ENCODE assay signal across 8 cellular contexts in the genomic region with DNA sequence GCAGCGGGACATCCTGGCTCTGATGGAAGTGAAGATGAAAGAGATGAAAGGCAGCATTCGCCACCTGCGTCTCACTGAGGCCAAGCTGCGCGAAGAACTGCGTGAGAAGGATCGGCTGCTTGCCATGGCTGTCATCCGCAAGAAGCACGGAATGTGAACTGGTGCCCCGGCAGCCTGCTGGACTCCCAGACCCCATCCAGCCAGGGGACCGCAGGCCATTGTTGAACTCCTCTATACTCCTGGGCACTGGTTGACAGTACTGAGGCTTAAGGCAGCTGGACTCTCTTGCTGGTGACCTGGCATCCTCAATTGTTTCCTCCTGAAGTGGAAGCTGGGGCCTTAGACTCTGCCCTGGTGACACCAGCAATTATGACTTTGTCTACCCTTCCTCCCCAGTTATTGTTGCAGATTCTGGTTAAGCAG. TPM values are rescaled to one million over a fixed set of nuclear protein-coding genes. Genes with fewer than 3 reads are reported as not detected.
DNase-seq lines count a peak whose midpoint lies in the region; ATAC-seq and TF ChIP-seq lines count a peak whose summit lies in the region.

No MANE protein-coding gene starts in this region.

- H3K36me3 ChIP-seq in adipocyte (ENCODE audit: control insufficient read depth, insufficient read depth, low read length, severe bottlenecking) (no peaks in the 10 kb centered on the region), left lung (no peaks in the 10 kb centered on the region), transverse colon (no peaks in the 10 kb centered on the region)

- DNase-seq in activated naive CD4-positive, alpha-beta T cell treated with anti-CD3 and anti-CD28 coated beads for 36 hours = no peak
- no peak for DNase-seq in activated naive CD4-positive, alpha-beta T cell treated with anti-CD3 and anti-CD28 coated beads, Interleukin-2, amount 50 U/mL, for 16 hours
- DNase-seq in adipocyte (ENCODE audit: low read depth) = peak; percentile 56
- DNase-seq in left lung = no peak
- DNase-seq in transverse colon = no peak
- DNase-seq in GM20000 (ENCODE audit: low spot score) = no peak
- no peak for DNase-seq in retina

- H3K27me3 ChIP-seq in adipocyte (replicated peaks; ENCODE audit: control insufficient read depth, insufficient read depth, low read length) = no peaks in the 10 kb centered on the region
- H3K27me3 ChIP-seq in left lung = no peaks in the 10 kb centered on the region
- H3K27me3 ChIP-seq in transverse colon = no peaks in the 10 kb centered on the region

- TF ChIP-seq POLR2A in transverse colon (IDR thresholded peaks at IDR 0.05) = no peak

- H3K4me1 ChIP-seq in adipocyte (ENCODE audit: control insufficient read depth, insufficient read depth, low read length) = peaks cover 43% of the 10 kb centered on the region
- peaks cover 37 to 55% of the 10 kb centered on the region in 2 donors for H3K4me1 ChIP-seq in left lung
- H3K4me1 ChIP-seq in transverse colon = peaks cover 40 to 51% (median 46%) of the 10 kb centered on the region in 4 donors

- peak overlapping the region; percentile 89 for H3K4me3 Mint-ChIP-seq in activated naive CD4-positive, alpha-beta T cell treated with anti-CD3 and anti-CD28 coated beads for 36 hours

- no peaks in the 10 kb centered on the region for H3K9me3 ChIP-seq in adipocyte (ENCODE audit: control insufficient read depth, low read length)
- H3K9me3 ChIP-seq in left lung = no peaks in the 10 kb centered on the region
- H3K9me3 ChIP-seq in transverse colon = no peaks in the 10 kb centered on the region

- peaks cover 41% of the 10 kb centered on the region for H3K4me1 Mint-ChIP-seq in activated naive CD4-positive, alpha-beta T cell treated with anti-CD3 and anti-CD28 coated beads for 36 hours (ENCODE audit: low read depth)

- in situ Hi-C loops in transverse colon (cut with MboI; ENCODE audit: low pct_ligation_motif_present in 1 of 4, low pct_unique_long_range_greater_than_20kb in 1 of 4, low sequenced_read_pairs in 3 of 4) = no loop called here

- peak overlapping the region; percentile 87 for H3K27ac Mint-ChIP-seq in activated naive CD4-positive, alpha-beta T cell treated with anti-CD3 and anti-CD28 coated beads for 36 hours

- 5% methylated on average over 11 of the region's 11 CpGs; no CpG with 5 or more reads in 1 of the 2 donors for WGBS in transverse colon (ENCODE audit: low coverage in 1 of 2), 2 donors

- no peak for TF ChIP-seq CTCF in left lung (IDR thresholded peaks at IDR 0.05)
- no peak for TF ChIP-seq CTCF in transverse colon (IDR thresholded peaks at IDR 0.05)
- TF ChIP-seq CTCF in GM20000 (IDR thresholded peaks at IDR 0.05; ENCODE audit: extremely low read depth, missing control alignments) = no peak

- no peaks in the 10 kb centered on the region for H3K9me3 Mint-ChIP-seq in activated naive CD4-positive, alpha-beta T cell treated with anti-CD3 and anti-CD28 coated beads for 36 hours

- CTCF ChIA-PET in activated naive CD4-positive, alpha-beta T cell treated with anti-CD3 and anti-CD28 coated beads for 36 hours (lab: Charles Lee) = interaction anchor here (0.6 to 4.2 kb wide), 8 partner anchors 10 to 296 kb away, joined by 3 to 35 read pairs (median 3); no protein-coding TSS in a partner anchor

- peak overlapping the region; percentile 99 for H3K9ac ChIP-seq in adipocyte (ENCODE audit: low read length)

- intact Hi-C loops in activated naive CD4-positive, alpha-beta T cell treated with anti-CD3 and anti-CD28 coated beads for 36 hours (cut with micrococcal nuclease) = loop anchor here (2.0 to 5.0 kb wide), 3 partner anchors 75 to 596 kb away; a partner anchor contains a TSS
- intact Hi-C loops in left lung (cut with DNase I) = no loop called here
- intact Hi-C loops in transverse colon (cut with DNase I; ENCODE audit: low total_unique reads) = no loop called here

- H3K27ac ChIP-seq in left lung (peak overlapping the region; percentile 97 to 100), transverse colon (peak overlapping the region; percentile 95 to 98 (median 97))

- no peaks in the 10 kb centered on the region for H3K27me3 Mint-ChIP-seq in activated naive CD4-positive, alpha-beta T cell treated with anti-CD3 and anti-CD28 coated beads for 36 hours (ENCODE audit: low read depth)

- ATAC-seq in left lung (no peak), GM19452 (IDR thresholded peaks at IDR 0.05; ENCODE audit: unreplicated experiment) (no peak)

- no peak for TF ChIP-seq EP300 in transverse colon (IDR thresholded peaks at IDR 0.05; ENCODE audit: low read depth)

- H3K4me3 ChIP-seq in adipocyte (ENCODE audit: low read length) = peak overlapping the region; percentile 96
- peak overlapping the region; percentile 61 to 83 for H3K4me3 ChIP-seq in left lung
- H3K4me3 ChIP-seq in transverse colon = peak overlapping the region; percentile 51 to 84 (median 82)

- H3K36me3 Mint-ChIP-seq in activated naive CD4-positive, alpha-beta T cell treated with anti-CD3 and anti-CD28 coated beads for 36 hours (ENCODE audit: low read depth) = peaks cover 4% of the 10 kb centered on the region

RNA-seq across cellular contexts. Expression of a gene that starts 1.2 kb away (rescaled TPM):
- 10 to 100 TPM; 19.9 to 20.6 TPM for total RNA-seq in activated naive CD4-positive, alpha-beta T cell treated with anti-CD3 and anti-CD28 coated beads for 36 hours
- total RNA-seq in left lung (10 to 100 TPM; 21.7 to 26.2 TPM), transverse colon (10 to 100 TPM; 24.7 to 44.1 (median 32.7) TPM)

RNA-seq across cellular contexts. Expression of a gene that starts 3.4 kb away (rescaled TPM):
- 100 to 1,000 TPM; 165 to 171 TPM for total RNA-seq in activated naive CD4-positive, alpha-beta T cell treated with anti-CD3 and anti-CD28 coated beads for 36 hours
- 10 to 100 TPM; 91.5 to 92.2 TPM for total RNA-seq in left lung
- 100 to 1,000 TPM in 1 of 4 donors, 10 to 100 TPM in 3; 75.2 to 131 (median 89.0) TPM for total RNA-seq in transverse colon

RNA-seq across cellular contexts. Expression of a gene that starts 4.1 kb away (rescaled TPM):
- 10 to 100 TPM; 43.7 to 45.8 TPM for total RNA-seq in activated naive CD4-positive, alpha-beta T cell treated with anti-CD3 and anti-CD28 coated beads for 36 hours
- total RNA-seq in left lung = 10 to 100 TPM; 30.8 to 37.9 TPM
- 100 to 1,000 TPM in 2 of 4 donors, 10 to 100 TPM in 2; 58.2 to 248 (median 100) TPM for total RNA-seq in transverse colon

RNA-seq across cellular contexts. Expression of a gene that starts 29.5 kb away (rescaled TPM):
- 10 to 100 TPM; 72.2 to 78.7 TPM for total RNA-seq in activated naive CD4-positive, alpha-beta T cell treated with anti-CD3 and anti-CD28 coated beads for 36 hours
- total RNA-seq in left lung (10 to 100 TPM; 47.9 to 48.8 TPM), transverse colon (100 to 1,000 TPM in 2 of 4 donors, 10 to 100 TPM in 2; 76.4 to 162 (median 105) TPM)

RNA-seq across cellular contexts. Expression of a gene that starts 36.7 kb away (rescaled TPM):
- total RNA-seq in activated naive CD4-positive, alpha-beta T cell treated with anti-CD3 and anti-CD28 coated beads for 36 hours = under 1 TPM; 0.35 to 0.50 TPM
- total RNA-seq in left lung = 1 to 10 TPM in 1 of 2 donors, under 1 TPM in 1; 0.52 to 4.4 TPM
- total RNA-seq in transverse colon = under 1 TPM in 1 of 4 donors, not detected in 3; 0.55 TPM
